ENCODE assay signal across 1 cellular context in genomic region chr19:6100284-6100915, GRCh38.
TF ChIP-seq lines count a peak whose summit lies in the region.

No MANE protein-coding gene starts in this region.

TF ChIP-seq in K562, 482 proteins besides CTCF, POLR2A, EP300 and RAD21 (continued from another document and continues in another):
- TF ChIP-seq E2F1 (CRISPR knock-in tag; IDR thresholded peaks at IDR 0.05): no peak
- peak; percentile 90 for TF ChIP-seq ZNF395 (CRISPR knock-in tag; IDR thresholded peaks at IDR 0.05)
- peak in 1 of 2 experiments; percentile 52; a peak in 1 of 4 replicates for TF ChIP-seq TEAD1 (CRISPR knock-in tag; IDR thresholded peaks at IDR 0.05)
- TF ChIP-seq NRF1 (conservative IDR thresholded peaks at IDR 0.05 in 1 of 2, IDR thresholded peaks at IDR 0.05 in 1 of 2): 0 out of 4 replicates have a peak, but pooled peaks of 1 of the 2 experiments have one; percentile 13
- no peak for TF ChIP-seq SREBF2 (CRISPR knock-in tag; IDR thresholded peaks at IDR 0.05)
- no peak for TF ChIP-seq NFXL1 (CRISPR knock-in tag; IDR thresholded peaks at IDR 0.05)
- TF ChIP-seq ZNF165 (CRISPR knock-in tag; IDR thresholded peaks at IDR 0.05; ENCODE audit: borderline replicate concordance): no peak
- TF ChIP-seq SETDB1 (IDR thresholded peaks at IDR 0.05; ENCODE audit: low read length): no peak
- TF ChIP-seq BCL6 (CRISPR knock-in tag; IDR thresholded peaks at IDR 0.05): no peak
- TF ChIP-seq ZNF583 (CRISPR knock-in tag; IDR thresholded peaks at IDR 0.05): peak; percentile 60; the same call in 1 of the 2 replicates
- no peak for TF ChIP-seq BRCA1 (IDR thresholded peaks at IDR 0.05)
- no peak for TF ChIP-seq BRCA1 (CRISPR knock-in tag; IDR thresholded peaks at IDR 0.05)
- no peak for TF ChIP-seq TCF3 (CRISPR knock-in tag; IDR thresholded peaks at IDR 0.05)
- no peak for TF ChIP-seq NCOR1 (IDR thresholded peaks at IDR 0.05)
- 0 out of 2 replicates have a peak, but pooled peaks have one; percentile 10 for TF ChIP-seq PHB2 (IDR thresholded peaks at IDR 0.05; ENCODE audit: low read depth)
- no peak for TF ChIP-seq LCOR (CRISPR knock-in tag; IDR thresholded peaks at IDR 0.05)
- TF ChIP-seq ZC3H8 (IDR thresholded peaks at IDR 0.05): no peak
- no peak for TF ChIP-seq SRF (CRISPR knock-in tag; IDR thresholded peaks at IDR 0.05)
- TF ChIP-seq HOMEZ (CRISPR knock-in tag; IDR thresholded peaks at IDR 0.05): no peak
- no peak for TF ChIP-seq HBP1 (CRISPR knock-in tag; IDR thresholded peaks at IDR 0.05)
- TF ChIP-seq TAL1 (IDR thresholded peaks at IDR 0.05): no peak
- no peak for TF ChIP-seq ZNF24 (IDR thresholded peaks at IDR 0.05)
- TF ChIP-seq CREM (IDR thresholded peaks at IDR 0.05; ENCODE audit: low read depth): no peak
- TF ChIP-seq ZNF76 (CRISPR knock-in tag; IDR thresholded peaks at IDR 0.05; ENCODE audit: borderline replicate concordance): 0 out of 2 replicates have a peak, but pooled peaks have one; percentile 28
- TF ChIP-seq CBX3 (IDR thresholded peaks at IDR 0.05; ENCODE audit: borderline replicate concordance in 1 of 2, low read length in 2 of 2): peak in 1 of 2 experiments; percentile 63; a peak in 1 of 3 replicates
- TF ChIP-seq PHF20 (IDR thresholded peaks at IDR 0.05; ENCODE audit: partially characterized antibody): peak; percentile 86
- TF ChIP-seq ZNF217 (CRISPR knock-in tag; IDR thresholded peaks at IDR 0.05): no peak
- no peak for TF ChIP-seq MCM7 (IDR thresholded peaks at IDR 0.05)
- no peak for TF ChIP-seq RFX1 (IDR thresholded peaks at IDR 0.05)
- TF ChIP-seq CREB3 (tag; conservative IDR thresholded peaks at IDR 0.05; ENCODE audit: low read depth): peak; percentile 84; the same call in 1 of the 2 replicates
- TF ChIP-seq ZBTB40 (IDR thresholded peaks at IDR 0.05): peak; percentile 80
- no peak for TF ChIP-seq ZBTB40 (CRISPR knock-in tag; IDR thresholded peaks at IDR 0.05)
- TF ChIP-seq NELFE (IDR thresholded peaks at IDR 0.05; ENCODE audit: insufficient read depth, insufficient read length): no peak
- peak; percentile 49; the same call in 1 of the 2 replicates for TF ChIP-seq ELF2 (CRISPR knock-in tag; IDR thresholded peaks at IDR 0.05)
- TF ChIP-seq ERF (CRISPR knock-in tag; IDR thresholded peaks at IDR 0.05): peak; percentile 69; the same call in 1 of the 2 replicates
- TF ChIP-seq MTF1 (CRISPR knock-in tag; IDR thresholded peaks at IDR 0.05; ENCODE audit: borderline replicate concordance): no peak
- 0 out of 2 replicates have a peak, but pooled peaks have one; percentile 38 for TF ChIP-seq IRF9 (tag; IDR thresholded peaks at IDR 0.05)
- 0 out of 2 replicates have a peak, but pooled peaks have one; percentile 7 for TF ChIP-seq SMAD3 (CRISPR knock-in tag; conservative IDR thresholded peaks at IDR 0.05)
- peak; percentile 87 for TF ChIP-seq DMBX1 (CRISPR knock-in tag; IDR thresholded peaks at IDR 0.05; ENCODE audit: borderline replicate concordance)
- TF ChIP-seq MBD1 (CRISPR knock-in tag; IDR thresholded peaks at IDR 0.05): no peak
- TF ChIP-seq PHB (CRISPR knock-in tag; IDR thresholded peaks at IDR 0.05): no peak
- no peak for TF ChIP-seq NR4A1 (CRISPR knock-in tag; IDR thresholded peaks at IDR 0.05)
- peak; percentile 43; the same call in 1 of the 2 replicates for TF ChIP-seq NR4A1 (tag; IDR thresholded peaks at IDR 0.05)
- no peak for TF ChIP-seq ZSCAN29 (IDR thresholded peaks at IDR 0.05)
- TF ChIP-seq NFIC (IDR thresholded peaks at IDR 0.05): no peak
- TF ChIP-seq ZNF449 (CRISPR knock-in tag; IDR thresholded peaks at IDR 0.05): peak; percentile 67; the same call in 1 of the 2 replicates
